In the genomic region with DNA sequence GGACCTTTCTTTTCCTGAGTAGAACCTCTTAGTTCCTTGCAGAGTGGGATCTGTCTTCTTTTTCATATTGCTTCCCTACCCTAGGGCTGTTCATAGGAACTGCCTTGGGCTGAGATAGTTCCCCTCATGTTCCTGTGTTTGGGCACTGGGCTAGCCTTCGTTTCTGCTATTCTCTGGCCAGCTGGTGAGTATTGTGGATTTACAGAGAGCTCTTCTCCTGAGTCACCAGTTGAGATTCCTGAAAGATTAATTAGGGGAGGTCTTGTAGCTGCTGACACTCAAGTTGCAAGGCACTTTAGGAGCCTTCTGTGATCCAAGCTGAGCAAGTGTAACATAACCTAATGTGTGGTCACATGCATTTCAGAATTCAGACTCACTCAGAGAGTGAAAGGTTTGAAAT, we compare ENCODE assay signal across 11 cellular contexts. TPM values are rescaled to one million over a fixed set of nuclear protein-coding genes. Genes with fewer than 3 reads are reported as not detected.
DNase-seq lines count a peak whose midpoint lies in the region; ATAC-seq and TF ChIP-seq lines count a peak whose summit lies in the region.
"Had no signal": no experiment of that assay in that cellular context is flagged by ENCODE, and none has a peak within 500 bp of the region (broad histone marks: within the 10 kb centered on the region; RNA-seq: fewer than 3 reads in every experiment).

No MANE protein-coding gene starts in this region.

- H3K27ac ChIP-seq in ascending aorta: peak overlapping the region; percentile 13 to 19

- no peak overlapping the region for H3K4me3 ChIP-seq in ascending aorta

- no peaks in the 10 kb centered on the region for H3K9me3 Mint-ChIP-seq in natural killer cell
- H3K9me3 Mint-ChIP-seq in natural killer cell treated with Interleukin-12 subunit alpha and Interleukin-12 subunit beta and Interleukin-15 and Interleukin-18, amount 100 ng/mL, for 72 hours: no peaks in the 10 kb centered on the region
- H3K9me3 Mint-ChIP-seq: central memory CD8-positive, alpha-beta T cell; IgD-negative memory B cell had no signal

- peaks cover 0 to 2% of the 10 kb centered on the region in 2 donors for H3K4me1 ChIP-seq in ascending aorta

- intact Hi-C loops in natural killer cell (cut with micrococcal nuclease) (no loop called here), ascending aorta (cut with DNase I) (no loop called here)

- no peak for DNase-seq in natural killer cell
- DNase-seq in natural killer cell treated with Interleukin-12 subunit alpha and Interleukin-12 subunit beta and Interleukin-15 and Interleukin-18, amount 100 ng/mL, for 72 hours (ENCODE audit: low spot score): no peak
- no peak for DNase-seq in ascending aorta (ENCODE audit: low spot score in 2 of 2)
- no peak for DNase-seq in left lobe of liver (ENCODE audit: low spot score)
- no peak for DNase-seq in SIG-M5 (lab: John Stamatoyannopoulos, UW)
- DNase-seq in hippocampal formation (lab: John Stamatoyannopoulos, UW): no peak
- DNase-seq: GDM1 had no signal

- H3K4me1 Mint-ChIP-seq in natural killer cell: peaks cover 43 to 57% of the 10 kb centered on the region in 2 donors
- peaks cover 29 to 33% of the 10 kb centered on the region in 2 donors for H3K4me1 Mint-ChIP-seq in natural killer cell treated with Interleukin-12 subunit alpha and Interleukin-12 subunit beta and Interleukin-15 and Interleukin-18, amount 100 ng/mL, for 72 hours (ENCODE audit: low read depth in 2 of 2)

- no peak for TF ChIP-seq CTCF in natural killer cell (IDR thresholded peaks at IDR 0.05)
- TF ChIP-seq CTCF in ascending aorta (IDR thresholded peaks at IDR 0.05): no peak

- no peak for ATAC-seq in natural killer cell
- no peak for ATAC-seq in natural killer cell treated with Interleukin-12 subunit alpha and Interleukin-12 subunit beta and Interleukin-15 and Interleukin-18, amount 100 ng/mL, for 72 hours
- ATAC-seq in left lobe of liver: peak; percentile 25
- no peak for ATAC-seq in GM21723 (IDR thresholded peaks at IDR 0.05; ENCODE audit: unreplicated experiment)
- no peak for ATAC-seq in HG03442 (IDR thresholded peaks at IDR 0.05; ENCODE audit: unreplicated experiment)

- H3K9me3 ChIP-seq in ascending aorta: no peaks in the 10 kb centered on the region

- peaks cover 36% of the 10 kb centered on the region for H3K36me3 Mint-ChIP-seq in natural killer cell
- peaks cover 47% of the 10 kb centered on the region for H3K36me3 Mint-ChIP-seq in natural killer cell treated with Interleukin-12 subunit alpha and Interleukin-12 subunit beta and Interleukin-15 and Interleukin-18, amount 100 ng/mL, for 72 hours

- peaks cover 66 to 79% of the 10 kb centered on the region in 2 donors for H3K36me3 ChIP-seq in ascending aorta

- H3K27me3 ChIP-seq in ascending aorta: no peaks in the 10 kb centered on the region

- H3K27ac Mint-ChIP-seq in natural killer cell: peak overlapping the region; percentile 22 to 64
- peak overlapping the region in 1 of 2 donors; percentile 21 for H3K27ac Mint-ChIP-seq in natural killer cell treated with Interleukin-12 subunit alpha and Interleukin-12 subunit beta and Interleukin-15 and Interleukin-18, amount 100 ng/mL, for 72 hours

- H3K27me3 Mint-ChIP-seq in natural killer cell (ENCODE audit: low read depth in 2 of 2): no peaks in the 10 kb centered on the region
- H3K27me3 Mint-ChIP-seq in natural killer cell treated with Interleukin-12 subunit alpha and Interleukin-12 subunit beta and Interleukin-15 and Interleukin-18, amount 100 ng/mL, for 72 hours: no peaks in the 10 kb centered on the region
- H3K27me3 Mint-ChIP-seq: central memory CD8-positive, alpha-beta T cell; IgD-negative memory B cell had no signal

- no peak overlapping the region for H3K4me3 Mint-ChIP-seq in natural killer cell
- no peak overlapping the region for H3K4me3 Mint-ChIP-seq in natural killer cell treated with Interleukin-12 subunit alpha and Interleukin-12 subunit beta and Interleukin-15 and Interleukin-18, amount 100 ng/mL, for 72 hours
- H3K4me3 Mint-ChIP-seq: central memory CD8-positive, alpha-beta T cell; IgD-negative memory B cell had no signal

RNA-seq across cellular contexts. Expression of gene CHD2, which starts 30.7 kb away (rescaled TPM):
- 100 to 1,000 TPM; 418 to 449 (median 441) TPM for total RNA-seq in natural killer cell
- total RNA-seq in natural killer cell treated with Interleukin-12 subunit alpha and Interleukin-12 subunit beta and Interleukin-15 and Interleukin-18, amount 100 ng/mL, for 72 hours: 100 to 1,000 TPM; 177 to 180 TPM
- total RNA-seq in ascending aorta: 61.2 TPM
- total RNA-seq in left lobe of liver: 53.1 TPM
